In genomic region chr5:78648359-78649219, GRCh38 we compare ENCODE assay signal across 8 cellular contexts. TPM values are rescaled to one million over a fixed set of nuclear protein-coding genes. Genes with fewer than 3 reads are reported as not detected.
DNase-seq lines count a peak whose midpoint lies in the region; ATAC-seq and TF ChIP-seq lines count a peak whose summit lies in the region.

Gene LHFPL2, minus strand, starts transcription at chr5:78648772. Its CDS starts 138,559 bp downstream, at chr5:78510213.

- CTCF ChIA-PET in Calu3 (lab: Charles Lee): interaction anchor here (0.7 to 2.1 kb wide), 7 partner anchors 10 to 977 kb away, joined by 3 to 10 read pairs (median 3); no protein-coding TSS in a partner anchor

- H3K27me3 ChIP-seq in breast epithelium (no peaks in the 10 kb centered on the region), iPS-15b (ENCODE audit: control insufficient read depth, insufficient read depth, low read length) (no peaks in the 10 kb centered on the region)

- peaks cover 39% of the 10 kb centered on the region for H3K4me1 Mint-ChIP-seq in Calu3 (ENCODE audit: low read depth, unreplicated experiment)

- H3K27ac Mint-ChIP-seq in Calu3 (ENCODE audit: unreplicated experiment): peak within 1 kb of the TSS; percentile 82

- TF ChIP-seq POLR2A in Raji (IDR thresholded peaks at IDR 0.05; ENCODE audit: insufficient read depth, low read depth, low read length) (0 out of 2 replicates have a peak, but pooled peaks have one; percentile 16), breast epithelium (IDR thresholded peaks at IDR 0.05) (no peak)

- peaks cover 0 to 8% of the 10 kb centered on the region in 2 donors for H3K4me1 ChIP-seq in breast epithelium
- H3K4me1 ChIP-seq in iPS-15b (ENCODE audit: control insufficient read depth, insufficient read depth, low read length): peaks cover 16% of the 10 kb centered on the region

- H3K27ac ChIP-seq in breast epithelium: peak within 1 kb of the TSS; percentile 96 to 97

- DNase-seq in Calu3 (peak; percentile 86), breast epithelium (ENCODE audit: low spot score in 2 of 2) (peak; percentile 63), retinal pigment epithelial cell (ENCODE audit: low read depth) (no peak), COLO829 (ENCODE audit: low spot score) (no peak)

- H3K36me3 ChIP-seq in breast epithelium (no peaks in the 10 kb centered on the region), iPS-15b (ENCODE audit: control insufficient read depth, insufficient read depth, low read length) (no peaks in the 10 kb centered on the region)

- no peaks in the 10 kb centered on the region for H3K9me3 Mint-ChIP-seq in Calu3 (ENCODE audit: low read depth, unreplicated experiment)

- BruUV-seq in Calu3 (replicated peaks; lab: Mats Ljungman, UMichigan): no TSS peak

- peak within 1 kb of the TSS; percentile 81 for H3K9ac ChIP-seq in iPS-15b (ENCODE audit: low read depth, low read length)

- peaks cover 36% of the 10 kb centered on the region for H3K36me3 Mint-ChIP-seq in Calu3 (ENCODE audit: insufficient read depth, unreplicated experiment)

- intact Hi-C loops in Calu3 (cut with micrococcal nuclease; ENCODE audit: unreplicated experiment) (no loop called here), breast epithelium (cut with DNase I; ENCODE audit: low total_unique reads) (no loop called here)

- peak within 1 kb of the TSS; percentile 92 for H3K4me3 Mint-ChIP-seq in Calu3 (ENCODE audit: low read depth, unreplicated experiment)

- TF ChIP-seq CTCF in Calu3 (IDR thresholded peaks at IDR 0.05; ENCODE audit: unreplicated experiment) (peak; percentile 11), breast epithelium (IDR thresholded peaks at IDR 0.05) (no peak), retinal pigment epithelial cell (conservative IDR thresholded peaks at IDR 0.05; ENCODE audit: low read depth, low read length) (no peak)

- no peaks in the 10 kb centered on the region for H3K9me3 ChIP-seq in breast epithelium
- no peaks in the 10 kb centered on the region for H3K9me3 ChIP-seq in iPS-15b (ENCODE audit: control insufficient read depth, insufficient read depth, low read length)

- no peaks in the 10 kb centered on the region for H3K27me3 Mint-ChIP-seq in Calu3 (ENCODE audit: unreplicated experiment)

- peak; percentile 48 for ATAC-seq in GM19395 (IDR thresholded peaks at IDR 0.05; ENCODE audit: unreplicated experiment)
- ATAC-seq in HG03460 (IDR thresholded peaks at IDR 0.05; ENCODE audit: unreplicated experiment): peak; percentile 56

- H3K4me3 ChIP-seq in breast epithelium (peak within 1 kb of the TSS; percentile 81 to 99 (median 83)), iPS-15b (ENCODE audit: low read depth, low read length) (peak within 1 kb of the TSS; percentile 79), retinal pigment epithelial cell (ENCODE audit: low read length) (peak within 1 kb of the TSS; percentile 88)

RNA-seq across cellular contexts. Expression of gene LHFPL2, which starts in this region (rescaled TPM):
- 30.9 and 43.6 TPM in 2 replicates for total RNA-seq in Calu3 (2022)
- 10 to 100 TPM; 36.8 to 61.8 (median 41.3) TPM for total RNA-seq in breast epithelium

Comparison
In these comparisons a context has a peak if more than half of its experiments do, and no peak if none do; other contexts are left out.
1. DNase-seq: peak in Calu3 (single experiment) and breast epithelium (2 of 2); none in retinal pigment epithelial cell (single experiment) and COLO829 (single experiment).
2. Peak in every context shown above with its lines, with median percentiles within 50 percentile points of each other: H3K4me3 ChIP-seq.